ENCODE assay signal across 9 cellular contexts in the genomic region with DNA sequence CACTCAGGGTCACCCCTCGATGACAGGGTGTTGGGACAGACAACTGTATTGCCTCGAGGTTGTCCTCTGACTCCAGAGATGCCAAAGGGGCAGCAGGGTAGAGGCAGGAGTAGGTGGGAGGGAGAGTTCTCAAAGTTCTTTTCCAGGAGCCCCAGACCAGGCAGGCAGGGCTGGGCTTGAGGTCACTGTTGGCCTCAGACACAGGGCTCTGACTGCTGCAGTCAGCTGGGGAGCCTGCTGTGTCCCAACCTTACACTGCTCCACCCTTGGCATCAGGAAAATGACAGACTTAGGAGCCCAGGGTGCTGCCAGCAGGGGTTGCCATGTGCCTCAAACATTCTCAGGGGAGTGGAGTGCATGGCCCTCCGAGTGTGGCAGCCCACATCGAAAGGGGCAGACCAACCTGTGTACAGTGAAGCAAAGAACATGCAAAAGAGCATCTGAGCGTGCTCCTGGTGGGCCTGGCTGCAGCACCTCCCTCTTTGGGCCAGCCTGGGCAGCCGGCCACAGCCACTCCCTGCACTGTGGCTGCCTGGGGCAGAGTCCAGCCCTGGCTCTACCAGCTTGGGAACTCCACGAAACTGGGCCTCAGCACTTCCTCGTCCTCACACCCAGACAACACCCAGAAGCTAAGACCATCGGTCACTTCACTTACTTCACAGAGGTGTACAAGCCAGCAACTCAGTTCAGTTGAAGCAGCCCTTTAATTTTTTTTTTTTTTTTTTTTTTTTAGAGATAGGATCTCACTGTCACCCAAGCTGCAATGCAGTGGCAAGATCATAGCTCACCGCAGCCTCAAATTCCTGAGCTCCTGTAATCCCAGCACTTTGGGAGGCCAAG. TPM values are rescaled to one million over a fixed set of nuclear protein-coding genes. Genes with fewer than 3 reads are reported as not detected.
DNase-seq lines count a peak whose midpoint lies in the region; ATAC-seq and TF ChIP-seq lines count a peak whose summit lies in the region.
"Had no signal": no experiment of that assay in that cellular context is flagged by ENCODE, and none has a peak within 500 bp of the region (broad histone marks: within the 10 kb centered on the region; RNA-seq: fewer than 3 reads in every experiment).

No MANE protein-coding gene starts in this region.

- no peak for DNase-seq in HFFc6
- DNase-seq in SW480 (ENCODE audit: low spot score), result peak; percentile 85
- peak in 2 of 3 donors; percentile 78 to 90 for DNase-seq in right cardiac atrium
- no peak for DNase-seq in stimulated activated naive B cell treated with anti-CD40 and anti-IgM and Interleukin-4, amounts not matched to agents 10 μg/mL and 1 μg/mL and 100 μg/mL, for 72 hours
- DNase-seq in COLO668 (lab: John Stamatoyannopoulos, UW; ENCODE audit: unreplicated experiment), result no peak
- no peak for DNase-seq in UCSD-AML1 (lab: John Stamatoyannopoulos, UW; ENCODE audit: unreplicated experiment)
- DNase-seq in activated CD4-positive, alpha-beta T cell treated with anti-CD3 and anti-CD28 coated beads, Interleukin-2, amount 10 ng/mL, durations not matched to agents 7 days and 5 days, result no peak
- DNase-seq in SHP77 (lab: John Stamatoyannopoulos, UW), result no peak
- DNase-seq: MV-4-11 had no signal

- WGBS in right cardiac atrium, result 41% methylated on average over 10 of the region's 10 CpGs

- H3K27ac Mint-ChIP-seq in HFFc6, result peak overlapping the region; percentile 51; the same call in 1 of the 2 replicates
- peak overlapping the region; percentile 31 for H3K27ac Mint-ChIP-seq in stimulated activated naive B cell treated with anti-CD40 and anti-IgM and Interleukin-4, amounts not matched to agents 10 μg/mL and 1 μg/mL and 100 μg/mL, for 72 hours
- H3K27ac Mint-ChIP-seq in activated CD4-positive, alpha-beta T cell treated with anti-CD3 and anti-CD28 coated beads, Interleukin-2, amount 10 ng/mL, durations not matched to agents 7 days and 5 days, result no peak overlapping the region

- intact Hi-C loops in right cardiac atrium (cut with DNase I), result no loop called here

- H3K36me3 Mint-ChIP-seq in HFFc6 (ENCODE audit: low read depth), result peaks cover 5% of the 10 kb centered on the region; the same call in 1 of the 2 replicates
- H3K36me3 Mint-ChIP-seq in stimulated activated naive B cell treated with anti-CD40 and anti-IgM and Interleukin-4, amounts not matched to agents 10 μg/mL and 1 μg/mL and 100 μg/mL, for 72 hours, result no peaks in the 10 kb centered on the region
- H3K36me3 Mint-ChIP-seq in activated CD4-positive, alpha-beta T cell treated with anti-CD3 and anti-CD28 coated beads, Interleukin-2, amount 10 ng/mL, durations not matched to agents 7 days and 5 days (ENCODE audit: low read depth), result no peaks in the 10 kb centered on the region

- peak; percentile 86 to 94 for ATAC-seq in right cardiac atrium
- no peak for ATAC-seq in stimulated activated naive B cell treated with anti-CD40 and anti-IgM and Interleukin-4, amounts not matched to agents 10 μg/mL and 1 μg/mL and 100 μg/mL, for 72 hours (replicated peaks)

- no peaks in the 10 kb centered on the region for H3K27me3 ChIP-seq in right cardiac atrium (ENCODE audit: control insufficient read depth, insufficient read depth)

- peak overlapping the region; percentile 42 for H3K27ac ChIP-seq in right cardiac atrium (ENCODE audit: low read length)

- H3K4me1 Mint-ChIP-seq in HFFc6 (ENCODE audit: low read depth), result peaks cover 42% of the 10 kb centered on the region
- peaks cover 0 to 1% of the 10 kb centered on the region in 2 donors for H3K4me1 Mint-ChIP-seq in stimulated activated naive B cell treated with anti-CD40 and anti-IgM and Interleukin-4, amounts not matched to agents 10 μg/mL and 1 μg/mL and 100 μg/mL, for 72 hours
- no peaks in the 10 kb centered on the region for H3K4me1 Mint-ChIP-seq in activated CD4-positive, alpha-beta T cell treated with anti-CD3 and anti-CD28 coated beads, Interleukin-2, amount 10 ng/mL, durations not matched to agents 7 days and 5 days

- H3K4me1 ChIP-seq in right cardiac atrium (ENCODE audit: control insufficient read depth, insufficient read depth, low read length), result no peaks in the 10 kb centered on the region

- no peaks in the 10 kb centered on the region; the same call in 1 of the 2 replicates for H3K27me3 Mint-ChIP-seq in HFFc6 (ENCODE audit: insufficient read depth)
- H3K27me3 Mint-ChIP-seq in stimulated activated naive B cell treated with anti-CD40 and anti-IgM and Interleukin-4, amounts not matched to agents 10 μg/mL and 1 μg/mL and 100 μg/mL, for 72 hours, result peaks cover 14 to 25% of the 10 kb centered on the region in 2 donors
- H3K27me3 Mint-ChIP-seq in activated CD4-positive, alpha-beta T cell treated with anti-CD3 and anti-CD28 coated beads, Interleukin-2, amount 10 ng/mL, durations not matched to agents 7 days and 5 days, result peaks cover 8% of the 10 kb centered on the region

- CTCF ChIA-PET in activated CD4-positive, alpha-beta T cell treated with anti-CD3 and anti-CD28 coated beads, Interleukin-2, amount 10 ng/mL, durations not matched to agents 7 days and 5 days (lab: Charles Lee), result interaction anchor here (0.8 to 8.2 kb wide), 2 partner anchors 14 to 74 kb away, joined by 3 to 54 read pairs; no protein-coding TSS in a partner anchor

- POLR2A ChIA-PET in activated CD4-positive, alpha-beta T cell treated with anti-CD3 and anti-CD28 coated beads, Interleukin-2, amount 10 ng/mL, durations not matched to agents 7 days and 5 days (lab: Charles Lee), result no interaction called here

- no peaks in the 10 kb centered on the region for H3K9me3 Mint-ChIP-seq in HFFc6
- no peaks in the 10 kb centered on the region for H3K9me3 Mint-ChIP-seq in stimulated activated naive B cell treated with anti-CD40 and anti-IgM and Interleukin-4, amounts not matched to agents 10 μg/mL and 1 μg/mL and 100 μg/mL, for 72 hours
- no peaks in the 10 kb centered on the region for H3K9me3 Mint-ChIP-seq in activated CD4-positive, alpha-beta T cell treated with anti-CD3 and anti-CD28 coated beads, Interleukin-2, amount 10 ng/mL, durations not matched to agents 7 days and 5 days

- H3K9me3 ChIP-seq in right cardiac atrium (ENCODE audit: control insufficient read depth, low read length), result no peaks in the 10 kb centered on the region

- no peak for TF ChIP-seq CTCF in HFFc6 (IDR thresholded peaks at IDR 0.05)

- H3K4me3 ChIP-seq in right cardiac atrium (ENCODE audit: low read length), result no peak overlapping the region

- H3K4me3 Mint-ChIP-seq in HFFc6, result no peak overlapping the region
- H3K4me3 Mint-ChIP-seq in stimulated activated naive B cell treated with anti-CD40 and anti-IgM and Interleukin-4, amounts not matched to agents 10 μg/mL and 1 μg/mL and 100 μg/mL, for 72 hours, result no peak overlapping the region
- H3K4me3 Mint-ChIP-seq in activated CD4-positive, alpha-beta T cell treated with anti-CD3 and anti-CD28 coated beads, Interleukin-2, amount 10 ng/mL, durations not matched to agents 7 days and 5 days, result no peak overlapping the region

RNA-seq across cellular contexts. Expression of a gene that starts 24.0 kb away (rescaled TPM):
- 1 to 10 TPM; 4.7 to 6.6 (median 5.1) TPM for total RNA-seq in HFFc6 (2021; fragmentation: NEBNext Ultra II Directional; extraction: Animal tissue kit (Norgen Biotek cat#: 25700))
- total RNA-seq in right cardiac atrium, result 1 to 10 TPM in 3 of 4 donors, under 1 TPM in 1; 0.64 to 2.4 (median 1.6) TPM
- polyA plus RNA-seq in right cardiac atrium, result 1.8 TPM
- total RNA-seq in activated CD4-positive, alpha-beta T cell treated with anti-CD3 and anti-CD28 coated beads, Interleukin-2, amount 10 ng/mL, durations not matched to agents 7 days and 5 days, result under 1 TPM in 1 of 2 experiments, not detected in 1; 0.02 TPM

RNA-seq across cellular contexts. Expression of a gene that starts 54.8 kb away (rescaled TPM):
- not detected for total RNA-seq in HFFc6 (2021; fragmentation: NEBNext Ultra II Directional; extraction: Animal tissue kit (Norgen Biotek cat#: 25700))
- total RNA-seq in right cardiac atrium, result not detected
- polyA plus RNA-seq in right cardiac atrium, result not detected
- total RNA-seq in activated CD4-positive, alpha-beta T cell treated with anti-CD3 and anti-CD28 coated beads, Interleukin-2, amount 10 ng/mL, durations not matched to agents 7 days and 5 days, result not detected

Comparison
In these comparisons a context has a peak if more than half of its experiments do, and no peak if none do; other contexts are left out.
1. DNase-seq: peak in SW480 (single experiment) and right cardiac atrium (2 of 3); none in HFFc6 (single experiment), stimulated activated naive B cell treated with anti-CD40 and anti-IgM and Interleukin-4, amounts not matched to agents 10 μg/mL and 1 μg/mL and 100 μg/mL, for 72 hours (single experiment), COLO668 (single experiment), UCSD-AML1 (single experiment), activated CD4-positive, alpha-beta T cell treated with anti-CD3 and anti-CD28 coated beads, Interleukin-2, amount 10 ng/mL, durations not matched to agents 7 days and 5 days (single experiment) and SHP77 (0 of 2).
2. ATAC-seq: peak in right cardiac atrium (2 of 2); none in stimulated activated naive B cell treated with anti-CD40 and anti-IgM and Interleukin-4, amounts not matched to agents 10 μg/mL and 1 μg/mL and 100 μg/mL, for 72 hours (0 of 2).